ENCODE assay signal across 9 cellular contexts in genomic region chr12:74412607-74413230, GRCh38.
DNase-seq lines count a peak whose midpoint lies in the region; ATAC-seq and TF ChIP-seq lines count a peak whose summit lies in the region.
"Had no signal": no experiment of that assay in that cellular context is flagged by ENCODE, and none has a peak within 500 bp of the region (broad histone marks: within the 10 kb centered on the region; RNA-seq: fewer than 3 reads in every experiment).

No MANE protein-coding gene starts in this region.

- no peak for DNase-seq in SK-N-SH
- peak; percentile 59 for DNase-seq in NCI-H510A treated with DMSO at 0.1 percent for 48 hours (lab: John Stamatoyannopoulos, UW)
- DNase-seq in epithelial cell of esophagus (ENCODE audit: low read depth): peak; percentile 24
- no peak for DNase-seq in smooth muscle cell (lab: John Stamatoyannopoulos, UW; ENCODE audit: unreplicated experiment)
- DNase-seq in activated naive CD4-positive, alpha-beta T cell treated with anti-CD3 and anti-CD28 coated beads, Interleukin-2, amount 50 U/mL, for 16 hours: no peak
- no peak for DNase-seq in activated naive CD8-positive, alpha-beta T cell treated with anti-CD3 and anti-CD28 coated beads, Interleukin-2, amount 50 U/mL, for 24 hours
- DNase-seq in tibial artery: no peak

- no peak overlapping the region for H3K27ac Mint-ChIP-seq in activated naive CD8-positive, alpha-beta T cell treated with anti-CD3 and anti-CD28 coated beads, Interleukin-2, amount 50 U/mL, for 24 hours
- H3K27ac Mint-ChIP-seq: naive thymus-derived CD8-positive, alpha-beta T cell had no signal

- H3K36me3 Mint-ChIP-seq in activated naive CD8-positive, alpha-beta T cell treated with anti-CD3 and anti-CD28 coated beads, Interleukin-2, amount 50 U/mL, for 24 hours (ENCODE audit: low read depth): no peaks in the 10 kb centered on the region
- H3K36me3 Mint-ChIP-seq: naive thymus-derived CD8-positive, alpha-beta T cell had no signal

- no peak for ATAC-seq in SK-N-SH treated with all-trans-retinoic acid at 6 μM for 48 hours
- ATAC-seq in activated naive CD8-positive, alpha-beta T cell treated with anti-CD3 and anti-CD28 coated beads, Interleukin-2, amount 50 U/mL, for 24 hours: no peak
- ATAC-seq: naive thymus-derived CD8-positive, alpha-beta T cell had no signal

- no peaks in the 10 kb centered on the region for H3K9me3 ChIP-seq in SK-N-SH
- no peaks in the 10 kb centered on the region for H3K9me3 ChIP-seq in smooth muscle cell (replicated peaks; ENCODE audit: low read depth)
- H3K9me3 ChIP-seq in tibial artery: no peaks in the 10 kb centered on the region

- H3K27me3 Mint-ChIP-seq in activated naive CD8-positive, alpha-beta T cell treated with anti-CD3 and anti-CD28 coated beads, Interleukin-2, amount 50 U/mL, for 24 hours: peaks cover 5% of the 10 kb centered on the region

- 50% methylated on average over 2 of the region's 2 CpGs for WGBS in SK-N-SH (ENCODE audit: low lambda C conversion rate)
- 52% methylated on average over 2 of the region's 2 CpGs for WGBS in smooth muscle cell (ENCODE audit: low lambda C conversion rate)

- no peak overlapping the region for H3K4me3 Mint-ChIP-seq in activated naive CD8-positive, alpha-beta T cell treated with anti-CD3 and anti-CD28 coated beads, Interleukin-2, amount 50 U/mL, for 24 hours
- H3K4me3 Mint-ChIP-seq: naive thymus-derived CD8-positive, alpha-beta T cell had no signal

- H3K27me3 ChIP-seq in SK-N-SH (ENCODE audit: insufficient read depth) (no peaks in the 10 kb centered on the region), smooth muscle cell (ENCODE audit: low read depth) (peaks cover under 1% of the 10 kb centered on the region), tibial artery (no peaks in the 10 kb centered on the region)

- H3K4me2 ChIP-seq in SK-N-SH (no peak overlapping the region), smooth muscle cell (no peak overlapping the region)

- H3F3A ChIP-seq in SK-N-SH (replicated peaks; ENCODE audit: insufficient read depth) (no peaks in the 10 kb centered on the region), smooth muscle cell (ENCODE audit: low read depth) (no peaks in the 10 kb centered on the region)

- no peaks in the 10 kb centered on the region for H3K4me1 ChIP-seq in SK-N-SH (ENCODE audit: control insufficient read depth in 1 of 2, insufficient read depth in 2 of 2, low read depth in 1 of 2, low read length in 1 of 2)
- H3K4me1 ChIP-seq in smooth muscle cell (ENCODE audit: low read depth): no peaks in the 10 kb centered on the region
- H3K4me1 ChIP-seq in tibial artery: no peaks in the 10 kb centered on the region

- H4K20me1 ChIP-seq in SK-N-SH (ENCODE audit: insufficient read depth) (no peaks in the 10 kb centered on the region), smooth muscle cell (ENCODE audit: low read depth) (no peaks in the 10 kb centered on the region)

- no peak for TF ChIP-seq EP300 in SK-N-SH (IDR thresholded peaks at IDR 0.05; ENCODE audit: borderline replicate concordance in 1 of 2, low read depth in 1 of 2, low read length in 1 of 2)

- POLR2A ChIA-PET in SK-N-SH (lab: Yijun Ruan, JAX): no interaction called here

- CTCF ChIA-PET in SK-N-SH (lab: Yijun Ruan, JAX): interaction anchor here (0.6 to 1.1 kb wide), 6 partner anchors 9 to 62 kb away, joined by 3 to 4 read pairs (median 4); no protein-coding TSS in a partner anchor

- H3K9ac ChIP-seq in SK-N-SH (no peak overlapping the region), smooth muscle cell (ENCODE audit: low read depth) (no peak overlapping the region)

- TF ChIP-seq CTCF in SK-N-SH (IDR thresholded peaks at IDR 0.05): peak; percentile 70
- peak; percentile 31 for TF ChIP-seq CTCF in epithelial cell of esophagus (IDR thresholded peaks at IDR 0.05; ENCODE audit: insufficient read depth, low read depth, low read length, missing control alignments)
- TF ChIP-seq CTCF in smooth muscle cell (IDR thresholded peaks at IDR 0.05; ENCODE audit: borderline replicate concordance, insufficient read depth, poor library complexity, severe bottlenecking): peak; percentile 53
- TF ChIP-seq CTCF in tibial artery (IDR thresholded peaks at IDR 0.05): no peak

- H3K9me3 Mint-ChIP-seq in activated naive CD8-positive, alpha-beta T cell treated with anti-CD3 and anti-CD28 coated beads, Interleukin-2, amount 50 U/mL, for 24 hours: no peaks in the 10 kb centered on the region

- no peak overlapping the region for H2AFZ ChIP-seq in SK-N-SH (ENCODE audit: low read depth)
- no peak overlapping the region for H2AFZ ChIP-seq in smooth muscle cell (ENCODE audit: low read depth)

- TF ChIP-seq RAD21 in SK-N-SH (IDR thresholded peaks at IDR 0.05; ENCODE audit: low read length): peak; percentile 45

- no peaks in the 10 kb centered on the region for H3K9me2 ChIP-seq in SK-N-SH

- no peak overlapping the region for H3K27ac ChIP-seq in SK-N-SH (ENCODE audit: low read depth in 2 of 2, low read length in 1 of 2)
- H3K27ac ChIP-seq in smooth muscle cell (ENCODE audit: low read depth): no peak overlapping the region
- H3K27ac ChIP-seq in tibial artery: no peak overlapping the region

- H3K4me1 Mint-ChIP-seq in activated naive CD8-positive, alpha-beta T cell treated with anti-CD3 and anti-CD28 coated beads, Interleukin-2, amount 50 U/mL, for 24 hours: no peaks in the 10 kb centered on the region
- H3K4me1 Mint-ChIP-seq: naive thymus-derived CD8-positive, alpha-beta T cell had no signal

- no peaks in the 10 kb centered on the region for H3K79me2 ChIP-seq in SK-N-SH (ENCODE audit: insufficient read depth)
- H3K79me2 ChIP-seq in smooth muscle cell (ENCODE audit: low read depth): no peaks in the 10 kb centered on the region

- intact Hi-C loops in tibial artery (cut with DNase I; ENCODE audit: low total_unique reads): no loop called here

- H3K36me3 ChIP-seq in SK-N-SH (replicated peaks in 1 of 2; ENCODE audit: control insufficient read depth in 1 of 2, insufficient read depth in 2 of 2, low read length in 1 of 2) (no peaks in the 10 kb centered on the region), smooth muscle cell (ENCODE audit: low read depth) (no peaks in the 10 kb centered on the region), tibial artery (no peaks in the 10 kb centered on the region)

- H3K4me3 ChIP-seq in SK-N-SH (ENCODE audit: low read depth in 2 of 2, low read length in 1 of 2) (no peak overlapping the region), epithelial cell of esophagus (ENCODE audit: low read length) (no peak overlapping the region), smooth muscle cell (no peak overlapping the region), tibial artery (no peak overlapping the region)

TF ChIP-seq in SK-N-SH, 30 proteins besides CTCF, POLR2A, EP300 and RAD21:
- no peak for TF ChIP-seq TEAD4 (IDR thresholded peaks at IDR 0.05; ENCODE audit: borderline replicate concordance, insufficient read depth)

TF ChIP-seq in SK-N-SH treated with all-trans-retinoic acid at 6 μM for 48 hours, 23 proteins besides CTCF, POLR2A, EP300 and RAD21:
- no peak for TF ChIP-seq PPARA (CRISPR knock-in tag; IDR thresholded peaks at IDR 0.05; ENCODE audit: borderline replicate concordance)
- TF ChIP-seq CSRNP3 (CRISPR knock-in tag; IDR thresholded peaks at IDR 0.05): no peak
- TF ChIP-seq GLIS3 (CRISPR knock-in tag; IDR thresholded peaks at IDR 0.05): no peak

Comparison
In these comparisons a context has a peak if more than half of its experiments do, and no peak if none do; other contexts are left out.
1. DNase-seq: peak in NCI-H510A treated with DMSO at 0.1 percent for 48 hours (single experiment) and epithelial cell of esophagus (single experiment); none in SK-N-SH (single experiment), smooth muscle cell (single experiment), activated naive CD4-positive, alpha-beta T cell treated with anti-CD3 and anti-CD28 coated beads, Interleukin-2, amount 50 U/mL, for 16 hours (single experiment), activated naive CD8-positive, alpha-beta T cell treated with anti-CD3 and anti-CD28 coated beads, Interleukin-2, amount 50 U/mL, for 24 hours (single experiment) and tibial artery (0 of 2).
2. CTCF ChIP-seq: peak in SK-N-SH (single experiment), epithelial cell of esophagus (single experiment) and smooth muscle cell (single experiment); none in tibial artery (0 of 2).